In genomic region chr13:43894438-43894837, GRCh38 we compare ENCODE assay signal across 11 cellular contexts. TPM values are rescaled to one million over a fixed set of nuclear protein-coding genes. Genes with fewer than 3 reads are reported as not detected.
A peak's percentile ranks its signal among the peaks of the same experiment; 100 is the strongest.
DNase-seq lines count a peak whose midpoint lies in the region; ATAC-seq and TF ChIP-seq lines count a peak whose summit lies in the region.
"Had no signal": no experiment of that assay in that cellular context is flagged by ENCODE, and none has a peak within 500 bp of the region (broad histone marks: within the 10 kb centered on the region; RNA-seq: fewer than 3 reads in every experiment).

No MANE protein-coding gene starts in this region.

- POLR2A ChIA-PET in CD8-positive, alpha-beta T cell (lab: Charles Lee), result no interaction called here
- POLR2A ChIA-PET in IMR-90 (lab: Charles Lee; ENCODE audit: unreplicated experiment), result interaction anchor here (0.6 kb wide), 1 partner anchor 628 kb away, joined by 4 read pairs; no protein-coding TSS in a partner anchor

- H2AK5ac ChIP-seq in IMR-90 (ENCODE audit: low read depth, low read length) (no peak overlapping the region), mesendoderm (ENCODE audit: low read length) (no peak overlapping the region)

- H3K56ac ChIP-seq in IMR-90 (ENCODE audit: extremely low read depth, insufficient read depth, low read length), result no peak overlapping the region
- H3K56ac ChIP-seq in mesendoderm (ENCODE audit: low read length), result no peak overlapping the region

- no peaks in the 10 kb centered on the region for H3K9me1 ChIP-seq in IMR-90 (ENCODE audit: insufficient read depth, low read length)

- H4K20me1 ChIP-seq in IMR-90 (ENCODE audit: insufficient read depth, low read length) (no peaks in the 10 kb centered on the region), neural progenitor cell (ENCODE audit: low read depth) (no peaks in the 10 kb centered on the region)

- H3K27ac Mint-ChIP-seq in CD8-positive, alpha-beta T cell, result no peak overlapping the region
- H3K27ac Mint-ChIP-seq in neural progenitor cell, result no peak overlapping the region
- H3K27ac Mint-ChIP-seq: activated CD4-positive, alpha-beta T cell treated with anti-CD3 and anti-CD28 coated beads, Interleukin-2, amount 10 ng/mL, durations not matched to agents 7 days and 5 days had no signal

- H2AFZ ChIP-seq in IMR-90 (replicated peaks; ENCODE audit: low read length, poor library complexity) (no peak overlapping the region), neural progenitor cell (replicated peaks) (no peak overlapping the region)

- TF ChIP-seq POLR2A in IMR-90 (IDR thresholded peaks at IDR 0.05; ENCODE audit: low read depth, low read length), result no peak

- H3K79me2 ChIP-seq in neural progenitor cell (ENCODE audit: low read depth) (no peaks in the 10 kb centered on the region), mesendoderm (ENCODE audit: control insufficient read depth, insufficient read depth, low read length) (no peaks in the 10 kb centered on the region)

- peaks cover 6% of the 10 kb centered on the region for H3K27me3 Mint-ChIP-seq in CD8-positive, alpha-beta T cell (ENCODE audit: low read depth)
- peaks cover 4% of the 10 kb centered on the region for H3K27me3 Mint-ChIP-seq in neural progenitor cell (ENCODE audit: insufficient read depth, low read depth)

- no peak overlapping the region for H3K9ac ChIP-seq in IMR-90 (ENCODE audit: low read depth, low read length)
- H3K9ac ChIP-seq in neural progenitor cell, result no peak overlapping the region
- H3K9ac ChIP-seq in mesendoderm (ENCODE audit: low read length), result no peak overlapping the region

- no peaks in the 10 kb centered on the region for H3K36me3 Mint-ChIP-seq in CD8-positive, alpha-beta T cell
- H3K36me3 Mint-ChIP-seq in neural progenitor cell, result no peaks in the 10 kb centered on the region

- no peaks in the 10 kb centered on the region for H3K4me1 ChIP-seq in CD8-positive, alpha-beta T cell (ENCODE audit: insufficient read depth, low read length)
- peaks cover 8% of the 10 kb centered on the region; the same call in 1 of the 2 replicates for H3K4me1 ChIP-seq in IMR-90 (ENCODE audit: control insufficient read depth, insufficient read depth, low read length)
- H3K4me1 ChIP-seq in neural progenitor cell, result no peaks in the 10 kb centered on the region
- no peaks in the 10 kb centered on the region for H3K4me1 ChIP-seq in mesendoderm (ENCODE audit: control insufficient read depth, low read depth, low read length)

- no peaks in the 10 kb centered on the region for H3K36me3 ChIP-seq in CD8-positive, alpha-beta T cell (ENCODE audit: insufficient read depth, low read length)
- H3K36me3 ChIP-seq in IMR-90 (ENCODE audit: control insufficient read depth, insufficient read depth, low read length), result no peaks in the 10 kb centered on the region; the same call in 1 of the 2 replicates
- no peaks in the 10 kb centered on the region for H3K36me3 ChIP-seq in neural progenitor cell
- H3K36me3 ChIP-seq in mesendoderm (ENCODE audit: control insufficient read depth, insufficient read depth, low read length), result no peaks in the 10 kb centered on the region
- H3K36me3 ChIP-seq: thoracic aorta had no signal

- H2BK20ac ChIP-seq in IMR-90 (ENCODE audit: low read depth, low read length), result no peak overlapping the region

- no peaks in the 10 kb centered on the region for H3K27me3 ChIP-seq in CD8-positive, alpha-beta T cell (ENCODE audit: insufficient read depth, low read length)
- H3K27me3 ChIP-seq in IMR-90 (ENCODE audit: control insufficient read depth, insufficient read depth, low read length) (no peaks in the 10 kb centered on the region), neural progenitor cell (no peaks in the 10 kb centered on the region), mesendoderm (ENCODE audit: insufficient read depth, low read length, poor library complexity) (no peaks in the 10 kb centered on the region)

- H3K27ac ChIP-seq in CD8-positive, alpha-beta T cell (ENCODE audit: low read depth, low read length), result no peak overlapping the region
- H3K27ac ChIP-seq in IMR-90 (ENCODE audit: insufficient read depth, low read length) (no peak overlapping the region), neural progenitor cell (no peak overlapping the region), mesendoderm (ENCODE audit: low read depth, low read length) (no peak overlapping the region)
- H3K27ac ChIP-seq: thoracic aorta had no signal

- no peak overlapping the region for H3K18ac ChIP-seq in IMR-90 (ENCODE audit: low read depth, low read length)
- H3K18ac ChIP-seq in mesendoderm (ENCODE audit: low read length), result no peak overlapping the region

- no peak overlapping the region for H3K4me3 ChIP-seq in CD8-positive, alpha-beta T cell (ENCODE audit: low read depth, low read length)
- H3K4me3 ChIP-seq in IMR-90 (ENCODE audit: insufficient read depth, low read depth, low read length) (no peak overlapping the region), cardiac fibroblast (replicated peaks in 1 of 2; ENCODE audit: low read depth in 2 of 2, low read length in 2 of 2) (no peak overlapping the region), neural progenitor cell (no peak overlapping the region), mesendoderm (ENCODE audit: low read length) (no peak overlapping the region)
- H3K4me3 ChIP-seq: thoracic aorta had no signal

- H4K8ac ChIP-seq in IMR-90 (ENCODE audit: low read depth in 2 of 2, low read length in 2 of 2) (no peak overlapping the region), mesendoderm (ENCODE audit: low read depth, low read length) (no peak overlapping the region)

- H4K91ac ChIP-seq in IMR-90 (ENCODE audit: insufficient read depth, low read depth, low read length), result no peak overlapping the region

- H3K4me2 ChIP-seq in IMR-90 (ENCODE audit: low read depth, low read length), result no peak overlapping the region
- H3K4me2 ChIP-seq in neural progenitor cell, result no peak overlapping the region
- no peak overlapping the region for H3K4me2 ChIP-seq in mesendoderm (ENCODE audit: low read length)

- CTCF ChIA-PET in CD8-positive, alpha-beta T cell (lab: Charles Lee), result interaction anchor here (0.7 kb wide), 1 partner anchor 11 kb away, joined by 3 read pairs; no protein-coding TSS in a partner anchor
- CTCF ChIA-PET in IMR-90 (lab: Yijun Ruan, JAX), result interaction anchor here (0.5 to 0.9 kb wide), 4 partner anchors 11 to 1422 kb away, joined by 3 to 9 read pairs (median 3); no protein-coding TSS in a partner anchor

- no peak overlapping the region for H4K5ac ChIP-seq in IMR-90 (ENCODE audit: low read depth, low read length)
- H4K5ac ChIP-seq in mesendoderm (ENCODE audit: low read length), result no peak overlapping the region

- no peak overlapping the region for H2BK5ac ChIP-seq in IMR-90 (ENCODE audit: low read depth, low read length, poor library complexity, severe bottlenecking)
- H2BK5ac ChIP-seq in mesendoderm (ENCODE audit: low read length), result no peak overlapping the region

- peak; percentile 35 for TF ChIP-seq CTCF in CD8-positive, alpha-beta T cell (IDR thresholded peaks at IDR 0.05)
- TF ChIP-seq CTCF in IMR-90 (conservative IDR thresholded peaks at IDR 0.05; ENCODE audit: low read depth, low read length) (peak; percentile 30; the same call in 1 of the 2 replicates), cardiac fibroblast (IDR thresholded peaks at IDR 0.05; ENCODE audit: low read depth, low read length) (peak; percentile 19), neural progenitor cell (IDR thresholded peaks at IDR 0.05) (peak; percentile 55)

- no peaks in the 10 kb centered on the region for H3F3A ChIP-seq in neural progenitor cell (ENCODE audit: low read depth)

- H3K9me3 ChIP-seq in CD8-positive, alpha-beta T cell (ENCODE audit: low read length), result no peaks in the 10 kb centered on the region
- H3K9me3 ChIP-seq in IMR-90 (ENCODE audit: control insufficient read depth, insufficient read depth, low read length) (no peaks in the 10 kb centered on the region), neural progenitor cell (ENCODE audit: low read depth) (no peaks in the 10 kb centered on the region)
- H3K9me3 ChIP-seq: thoracic aorta had no signal

- in situ Hi-C loops in IMR-90 (cut with MboI; ENCODE audit: low sequenced_read_pairs), result no loop called here

- no peak for ATAC-seq in CD8-positive, alpha-beta T cell
- no peak for ATAC-seq in IMR-90 (ENCODE audit: low read depth)

- H3K23ac ChIP-seq in IMR-90 (ENCODE audit: low read depth, low read length) (no peak overlapping the region), mesendoderm (ENCODE audit: low read length) (no peak overlapping the region)

- no TSS peak for BruUV-seq in IMR-90 (replicated peaks; lab: Mats Ljungman, UMichigan)

- dilution Hi-C loops in IMR-90 (cut with HindIII; ENCODE audit: low sequenced_read_pairs, unreplicated experiment), result no loop called here

- H3K9me3 Mint-ChIP-seq in CD8-positive, alpha-beta T cell, result no peaks in the 10 kb centered on the region
- H3K9me3 Mint-ChIP-seq in neural progenitor cell, result no peaks in the 10 kb centered on the region
- H3K9me3 Mint-ChIP-seq: activated CD4-positive, alpha-beta T cell treated with anti-CD3 and anti-CD28 coated beads, Interleukin-2, amount 10 ng/mL, durations not matched to agents 7 days and 5 days had no signal

- no peak overlapping the region for H3K4me3 Mint-ChIP-seq in CD8-positive, alpha-beta T cell
- no peak overlapping the region for H3K4me3 Mint-ChIP-seq in neural progenitor cell
- H3K4me3 Mint-ChIP-seq: activated CD4-positive, alpha-beta T cell treated with anti-CD3 and anti-CD28 coated beads, Interleukin-2, amount 10 ng/mL, durations not matched to agents 7 days and 5 days had no signal

- intact Hi-C loops in CD8-positive, alpha-beta T cell (cut with DNase I, micrococcal nuclease), result no loop called here
- intact Hi-C loops in IMR-90 (cut with micrococcal nuclease), result no loop called here

- TF ChIP-seq RAD21 in IMR-90 (IDR thresholded peaks at IDR 0.05; ENCODE audit: low read length), result no peak

- H2BK15ac ChIP-seq in IMR-90 (ENCODE audit: low read depth, low read length) (no peak overlapping the region), mesendoderm (replicated peaks; ENCODE audit: low read depth) (no peak overlapping the region)

- H3K4ac ChIP-seq in IMR-90 (ENCODE audit: low read depth, low read length), result no peak overlapping the region
- H3K4ac ChIP-seq in mesendoderm (ENCODE audit: low read depth, low read length), result no peak overlapping the region

- DNase-seq in CD8-positive, alpha-beta T cell, result no peak
- DNase-seq in IMR-90, result no peak
- DNase-seq in cardiac fibroblast (ENCODE audit: low read depth in 2 of 2), result no peak
- no peak for DNase-seq in neural progenitor cell (ENCODE audit: low spot score)
- DNase-seq in ecto neural progenitor cell (ENCODE audit: low spot score), result no peak
- DNase-seq in mesendoderm, result no peak
- DNase-seq in NCI-H1048 (lab: John Stamatoyannopoulos, UW), result no peak
- DNase-seq: activated CD4-positive, alpha-beta T cell treated with anti-CD3 and anti-CD28 coated beads, Interleukin-2, amount 10 ng/mL, durations not matched to agents 7 days and 5 days; NCI-H1694; NK-92 treated with Interleukin-12 subunit alpha and Interleukin-12 subunit beta, amount 100 ng/mL, for 24 hours had no signal

- no peak overlapping the region for H2BK120ac ChIP-seq in IMR-90 (ENCODE audit: low read depth, low read length)
- H2BK120ac ChIP-seq in mesendoderm (ENCODE audit: low read depth, low read length), result no peak overlapping the region

- H3K79me1 ChIP-seq in IMR-90 (ENCODE audit: low read depth in 1 of 2, low read length in 2 of 2) (no peaks in the 10 kb centered on the region), mesendoderm (ENCODE audit: low read length) (no peaks in the 10 kb centered on the region)

- H3K4me1 Mint-ChIP-seq in CD8-positive, alpha-beta T cell (ENCODE audit: low read depth), result no peaks in the 10 kb centered on the region
- H3K4me1 Mint-ChIP-seq in neural progenitor cell, result no peaks in the 10 kb centered on the region

- no peak overlapping the region for H3K14ac ChIP-seq in IMR-90 (replicated peaks; ENCODE audit: low read depth, low read length)

- no peak overlapping the region for H2AK9ac ChIP-seq in IMR-90 (replicated peaks; ENCODE audit: low read depth, low read length, poor library complexity)

RNA-seq across cellular contexts. Expression of gene LACC1, which starts 14.7 kb away (rescaled TPM):
- total RNA-seq in CD8-positive, alpha-beta T cell, result under 1 TPM; 0.16 to 0.36 TPM
- total RNA-seq in IMR-90 (2012; rRNA removed) (4.4 and 4.7 TPM in 2 replicates), neural progenitor cell (ENCODE audit: low replicate concordance) (0.84 and 1.7 TPM in 2 replicates)
- 1.5 and 3.2 TPM in 2 replicates for polyA plus RNA-seq in IMR-90 (2012; rRNA removed)
- 0.76 and 0.83 TPM in 2 replicates for polyA plus RNA-seq in IMR-90 (2012; cell fraction: cytosol; rRNA removed)
- 1.1 and 3.7 TPM in 2 replicates for polyA plus RNA-seq in IMR-90 (2012; cell fraction: nucleus; rRNA removed; ENCODE audit: low replicate concordance)
- polyA plus RNA-seq in mesendoderm (2013, experiment 1 of 2), result 1.5 TPM
- polyA plus RNA-seq in mesendoderm (2013, experiment 2 of 2), result 1.4 TPM

RNA-seq across cellular contexts. Expression of gene CCDC122, which starts 14.9 kb away (rescaled TPM):
- not detected for total RNA-seq in CD8-positive, alpha-beta T cell
- total RNA-seq in IMR-90 (2012; rRNA removed) (0.72 and 1.9 TPM in 2 replicates), neural progenitor cell (ENCODE audit: low replicate concordance) (12.0 and 24.4 TPM in 2 replicates)
- polyA plus RNA-seq in IMR-90 (2012; rRNA removed), result 0.27 and 0.70 TPM in 2 replicates
- polyA plus RNA-seq in IMR-90 (2012; cell fraction: cytosol; rRNA removed), result 0.12 and 0.21 TPM in 2 replicates
- polyA plus RNA-seq in IMR-90 (2012; cell fraction: nucleus; rRNA removed; ENCODE audit: low replicate concordance), result 0.14 and 1.9 TPM in 2 replicates
- polyA plus RNA-seq in mesendoderm (2013, experiment 1 of 2), result 7.2 TPM
- 6.6 TPM for polyA plus RNA-seq in mesendoderm (2013, experiment 2 of 2)
